Comparison of ENCODE assay signal across 2 cellular contexts in genomic region chr5:92911851-92912250, GRCh38.
TF ChIP-seq lines count a peak whose summit lies in the region.

No MANE protein-coding gene starts in this region.

TF ChIP-seq in HCT116, 20 proteins besides CTCF, POLR2A, EP300 and RAD21 (continued from another document):
- no peak for TF ChIP-seq ZNF274 (IDR thresholded peaks at IDR 0.05; ENCODE audit: low read depth, low read length)
- TF ChIP-seq EGR1 (IDR thresholded peaks at IDR 0.05; ENCODE audit: low read depth): no peak
- TF ChIP-seq REST (IDR thresholded peaks at IDR 0.05; ENCODE audit: low read depth): no peak
- TF ChIP-seq SP1 (IDR thresholded peaks at IDR 0.05; ENCODE audit: low read depth): no peak
- TF ChIP-seq ZBTB33 (IDR thresholded peaks at IDR 0.05; ENCODE audit: extremely low read depth, insufficient replicate concordance, low read length): no peak
- TF ChIP-seq EZH2 (IDR thresholded peaks at IDR 0.05): no peak
- TF ChIP-seq MAX (IDR thresholded peaks at IDR 0.05): no peak
- TF ChIP-seq FOSL1 (IDR thresholded peaks at IDR 0.05; ENCODE audit: low read depth): no peak
- TF ChIP-seq TCF7L2 (IDR thresholded peaks at IDR 0.05; ENCODE audit: borderline replicate concordance, extremely low read depth, insufficient read depth, insufficient read length): no peak
- TF ChIP-seq POLR2AphosphoS5 (IDR thresholded peaks at IDR 0.05; ENCODE audit: low read depth, low read length): no peak
- no peak for TF ChIP-seq SIN3A (IDR thresholded peaks at IDR 0.05; ENCODE audit: low read depth)
- no peak for TF ChIP-seq EZH2phosphoT487 (IDR thresholded peaks at IDR 0.05; ENCODE audit: borderline replicate concordance)
- no peak for TF ChIP-seq YY1 (IDR thresholded peaks at IDR 0.05; ENCODE audit: extremely low read depth, insufficient replicate concordance, low read depth, low read length)
- TF ChIP-seq ZFX (IDR thresholded peaks at IDR 0.05): no peak
- TF ChIP-seq JUND (IDR thresholded peaks at IDR 0.05): no peak
- TF ChIP-seq CBX3 (IDR thresholded peaks at IDR 0.05; ENCODE audit: low read depth): no peak

TF ChIP-seq in H1, 55 proteins besides CTCF, POLR2A, EP300 and RAD21 (continued from another document):
- TF ChIP-seq TAF1 (IDR thresholded peaks at IDR 0.05; ENCODE audit: low read depth, low read length) (no peak), CBX8 (IDR thresholded peaks at IDR 0.05; ENCODE audit: borderline replicate concordance, low read depth, low read length) (no peak), JUN (IDR thresholded peaks at IDR 0.05; ENCODE audit: low read depth, low read length) (no peak), JUND (IDR thresholded peaks at IDR 0.05; ENCODE audit: low read length) (no peak), EZH2 (IDR thresholded peaks at IDR 0.05; ENCODE audit: low read depth, low read length, severe bottlenecking) (no peak), SUZ12 (IDR thresholded peaks at IDR 0.05; ENCODE audit: low read length) (no peak), YY1 (IDR thresholded peaks at IDR 0.05; ENCODE audit: low read depth, low read length) (no peak), CHD1 (IDR thresholded peaks at IDR 0.05; ENCODE audit: low read depth, low read length) (no peak), KDM1A (IDR thresholded peaks at IDR 0.05; ENCODE audit: borderline replicate concordance, low read length) (no peak), FOSL1 (IDR thresholded peaks at IDR 0.05; ENCODE audit: insufficient read depth, low read depth, low read length) (no peak), HDAC2 (IDR thresholded peaks at IDR 0.05; ENCODE audit: borderline replicate concordance in 1 of 2, low read depth in 2 of 2, low read length in 2 of 2) (no peak), CBX5 (IDR thresholded peaks at IDR 0.05; ENCODE audit: low read depth, low read length) (no peak), TBP (IDR thresholded peaks at IDR 0.05; ENCODE audit: low read depth, low read length) (no peak), EGR1 (IDR thresholded peaks at IDR 0.05; ENCODE audit: borderline replicate concordance, low read depth, low read length) (no peak), POU5F1 (IDR thresholded peaks at IDR 0.05; ENCODE audit: low read depth, low read length) (no peak), CHD7 (IDR thresholded peaks at IDR 0.05; ENCODE audit: insufficient replicate concordance, low read length) (no peak), POLR2AphosphoS5 (IDR thresholded peaks at IDR 0.05; ENCODE audit: low read depth, low read length) (no peak), SP2 (IDR thresholded peaks at IDR 0.05; ENCODE audit: low read length) (no peak)
